ENCODE assay signal across 1 cellular context in the genomic region with DNA sequence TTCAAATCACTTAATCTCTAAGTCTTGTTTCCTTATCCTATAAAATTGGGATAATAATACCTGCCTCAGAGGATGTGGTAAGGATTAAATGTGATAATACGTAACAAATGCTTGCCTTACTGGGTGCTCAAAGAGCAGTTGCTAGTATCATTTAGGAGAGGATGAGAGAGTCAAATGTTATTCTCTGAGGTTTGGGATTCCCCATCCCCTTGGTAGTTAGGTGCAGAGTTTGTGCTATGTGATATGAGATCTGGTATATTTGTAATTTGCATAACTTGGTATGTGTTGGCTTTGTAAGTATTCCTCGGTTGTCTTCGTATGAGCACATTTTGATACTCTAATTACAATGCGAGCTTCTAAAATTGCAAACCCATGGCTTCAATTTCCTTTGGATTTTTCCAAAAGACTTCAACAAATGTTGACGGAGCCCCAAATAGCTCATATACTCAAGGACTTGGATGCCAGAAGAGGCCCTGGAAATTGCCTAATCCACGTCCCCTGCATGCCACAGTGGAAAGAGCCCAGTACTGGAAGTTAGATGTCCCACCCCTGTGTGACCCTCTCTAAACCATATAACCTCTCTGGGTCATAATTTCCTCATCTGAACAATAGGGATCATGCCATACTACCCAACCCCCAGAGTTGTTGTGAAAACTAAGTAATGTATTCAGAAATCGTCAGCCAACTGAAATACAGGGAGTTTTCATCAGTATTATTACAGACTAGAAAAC.
TF ChIP-seq lines count a peak whose summit lies in the region.

No MANE protein-coding gene starts in this region.

TF ChIP-seq in K562, 482 proteins besides CTCF, POLR2A, EP300 and RAD21 (continued from another document):
- TF ChIP-seq MYC (IDR thresholded peaks at IDR 0.05; ENCODE audit: low read depth, low read length) (no peak), MYC (CRISPR knock-in tag; IDR thresholded peaks at IDR 0.05; ENCODE audit: borderline replicate concordance, low read depth) (no peak), ZNF384 (IDR thresholded peaks at IDR 0.05; ENCODE audit: low read depth, low read length) (no peak), GATA2 (CRISPR knock-in tag; IDR thresholded peaks at IDR 0.05) (no peak), BACH1 (tag; IDR thresholded peaks at IDR 0.05) (no peak), NR4A1 (CRISPR knock-in tag; IDR thresholded peaks at IDR 0.05) (no peak), NR4A1 (tag; IDR thresholded peaks at IDR 0.05) (no peak), HOXB6 (CRISPR knock-in tag; IDR thresholded peaks at IDR 0.05; ENCODE audit: borderline replicate concordance) (no peak), ZNF584 (CRISPR knock-in tag; IDR thresholded peaks at IDR 0.05; ENCODE audit: low read depth) (no peak), NFXL1 (CRISPR knock-in tag; IDR thresholded peaks at IDR 0.05) (no peak), HINFP (tag; conservative IDR thresholded peaks at IDR 0.05; ENCODE audit: low read depth) (no peak), HDAC2 (IDR thresholded peaks at IDR 0.05) (no peak)
TF ChIP-seq in K562: peak in this region for 0.
